Comparison of ENCODE assay signal across 2 cellular contexts in the genomic region with DNA sequence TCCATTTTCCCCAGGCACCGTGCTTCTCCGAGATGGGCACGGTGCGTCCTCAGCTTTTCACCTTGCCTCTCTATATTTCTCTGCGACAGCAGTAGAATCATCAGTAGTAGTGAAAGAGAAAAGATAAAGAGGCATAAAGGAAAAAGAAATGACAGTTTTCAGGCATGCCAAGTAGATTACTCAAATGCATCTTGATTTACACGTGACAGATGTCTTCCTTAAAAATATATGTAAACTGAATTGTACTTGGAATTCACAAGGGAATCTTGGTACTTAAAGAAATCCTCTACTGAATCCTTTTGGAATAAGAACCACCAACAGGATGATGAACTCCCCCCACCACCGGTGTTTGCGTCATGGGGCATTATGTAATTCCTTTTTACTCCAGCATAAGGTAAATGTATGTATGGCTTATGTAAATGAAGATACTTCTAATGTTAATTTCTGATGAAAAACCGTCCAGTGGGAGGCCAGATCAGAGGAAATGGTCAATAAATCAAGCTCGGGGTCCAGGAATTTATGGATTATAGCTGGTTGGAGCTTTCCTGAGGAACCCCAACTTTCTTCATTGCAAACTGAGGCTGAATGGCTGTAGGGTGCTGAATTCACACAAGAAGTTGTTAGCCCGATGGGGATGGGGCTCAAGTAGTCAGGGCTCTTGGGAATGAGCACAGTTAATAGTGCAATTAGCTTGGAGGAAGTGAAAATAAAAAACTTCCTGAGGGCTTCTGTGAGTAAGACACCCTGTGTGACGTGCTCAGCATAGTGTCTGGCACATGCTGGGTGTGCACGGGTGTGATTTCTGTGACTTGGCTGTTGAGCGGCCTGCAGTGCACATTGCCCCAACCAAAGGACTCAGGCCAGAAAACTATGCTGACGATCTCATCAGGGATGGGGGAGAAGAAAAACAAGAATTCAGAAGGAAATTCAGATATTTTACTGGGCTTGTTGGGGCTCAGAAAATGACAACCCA.
TF ChIP-seq lines count a peak whose summit lies in the region.

No MANE protein-coding gene starts in this region.

TF ChIP-seq in H1, 55 proteins besides CTCF, POLR2A, EP300 and RAD21:
- TF ChIP-seq CEBPB (IDR thresholded peaks at IDR 0.05; ENCODE audit: low read depth, low read length) (no peak), KDM1A (IDR thresholded peaks at IDR 0.05; ENCODE audit: borderline replicate concordance, low read length) (no peak), SP2 (IDR thresholded peaks at IDR 0.05; ENCODE audit: low read length) (no peak), CREB1 (IDR thresholded peaks at IDR 0.05) (no peak), BACH1 (IDR thresholded peaks at IDR 0.05; ENCODE audit: low read length) (no peak), RFX5 (IDR thresholded peaks at IDR 0.05; ENCODE audit: borderline replicate concordance, low read depth, low read length) (no peak), FOSL1 (IDR thresholded peaks at IDR 0.05; ENCODE audit: insufficient read depth, low read depth, low read length) (no peak), RNF2 (IDR thresholded peaks at IDR 0.05; ENCODE audit: borderline replicate concordance, low read depth, low read length, missing control alignments, poor library complexity, severe bottlenecking) (no peak), ZNF274 (IDR thresholded peaks at IDR 0.05; ENCODE audit: borderline replicate concordance, extremely low read depth, low read length) (no peak), JUN (IDR thresholded peaks at IDR 0.05; ENCODE audit: low read depth, low read length) (no peak), SIX5 (IDR thresholded peaks at IDR 0.05; ENCODE audit: low read depth, low read length) (no peak), SIN3A (conservative IDR thresholded peaks at IDR 0.05 in 1 of 2, IDR thresholded peaks at IDR 0.05 in 1 of 2; ENCODE audit: low read depth in 1 of 2, low read length in 2 of 2) (no peak), POU5F1 (IDR thresholded peaks at IDR 0.05; ENCODE audit: low read depth, low read length) (no peak), NRF1 (IDR thresholded peaks at IDR 0.05; ENCODE audit: low read depth, low read length) (no peak), BCL11A (IDR thresholded peaks at IDR 0.05; ENCODE audit: low read depth in 2 of 2, low read length in 2 of 2) (no peak)
- TF ChIP-seq, protein P1, sequence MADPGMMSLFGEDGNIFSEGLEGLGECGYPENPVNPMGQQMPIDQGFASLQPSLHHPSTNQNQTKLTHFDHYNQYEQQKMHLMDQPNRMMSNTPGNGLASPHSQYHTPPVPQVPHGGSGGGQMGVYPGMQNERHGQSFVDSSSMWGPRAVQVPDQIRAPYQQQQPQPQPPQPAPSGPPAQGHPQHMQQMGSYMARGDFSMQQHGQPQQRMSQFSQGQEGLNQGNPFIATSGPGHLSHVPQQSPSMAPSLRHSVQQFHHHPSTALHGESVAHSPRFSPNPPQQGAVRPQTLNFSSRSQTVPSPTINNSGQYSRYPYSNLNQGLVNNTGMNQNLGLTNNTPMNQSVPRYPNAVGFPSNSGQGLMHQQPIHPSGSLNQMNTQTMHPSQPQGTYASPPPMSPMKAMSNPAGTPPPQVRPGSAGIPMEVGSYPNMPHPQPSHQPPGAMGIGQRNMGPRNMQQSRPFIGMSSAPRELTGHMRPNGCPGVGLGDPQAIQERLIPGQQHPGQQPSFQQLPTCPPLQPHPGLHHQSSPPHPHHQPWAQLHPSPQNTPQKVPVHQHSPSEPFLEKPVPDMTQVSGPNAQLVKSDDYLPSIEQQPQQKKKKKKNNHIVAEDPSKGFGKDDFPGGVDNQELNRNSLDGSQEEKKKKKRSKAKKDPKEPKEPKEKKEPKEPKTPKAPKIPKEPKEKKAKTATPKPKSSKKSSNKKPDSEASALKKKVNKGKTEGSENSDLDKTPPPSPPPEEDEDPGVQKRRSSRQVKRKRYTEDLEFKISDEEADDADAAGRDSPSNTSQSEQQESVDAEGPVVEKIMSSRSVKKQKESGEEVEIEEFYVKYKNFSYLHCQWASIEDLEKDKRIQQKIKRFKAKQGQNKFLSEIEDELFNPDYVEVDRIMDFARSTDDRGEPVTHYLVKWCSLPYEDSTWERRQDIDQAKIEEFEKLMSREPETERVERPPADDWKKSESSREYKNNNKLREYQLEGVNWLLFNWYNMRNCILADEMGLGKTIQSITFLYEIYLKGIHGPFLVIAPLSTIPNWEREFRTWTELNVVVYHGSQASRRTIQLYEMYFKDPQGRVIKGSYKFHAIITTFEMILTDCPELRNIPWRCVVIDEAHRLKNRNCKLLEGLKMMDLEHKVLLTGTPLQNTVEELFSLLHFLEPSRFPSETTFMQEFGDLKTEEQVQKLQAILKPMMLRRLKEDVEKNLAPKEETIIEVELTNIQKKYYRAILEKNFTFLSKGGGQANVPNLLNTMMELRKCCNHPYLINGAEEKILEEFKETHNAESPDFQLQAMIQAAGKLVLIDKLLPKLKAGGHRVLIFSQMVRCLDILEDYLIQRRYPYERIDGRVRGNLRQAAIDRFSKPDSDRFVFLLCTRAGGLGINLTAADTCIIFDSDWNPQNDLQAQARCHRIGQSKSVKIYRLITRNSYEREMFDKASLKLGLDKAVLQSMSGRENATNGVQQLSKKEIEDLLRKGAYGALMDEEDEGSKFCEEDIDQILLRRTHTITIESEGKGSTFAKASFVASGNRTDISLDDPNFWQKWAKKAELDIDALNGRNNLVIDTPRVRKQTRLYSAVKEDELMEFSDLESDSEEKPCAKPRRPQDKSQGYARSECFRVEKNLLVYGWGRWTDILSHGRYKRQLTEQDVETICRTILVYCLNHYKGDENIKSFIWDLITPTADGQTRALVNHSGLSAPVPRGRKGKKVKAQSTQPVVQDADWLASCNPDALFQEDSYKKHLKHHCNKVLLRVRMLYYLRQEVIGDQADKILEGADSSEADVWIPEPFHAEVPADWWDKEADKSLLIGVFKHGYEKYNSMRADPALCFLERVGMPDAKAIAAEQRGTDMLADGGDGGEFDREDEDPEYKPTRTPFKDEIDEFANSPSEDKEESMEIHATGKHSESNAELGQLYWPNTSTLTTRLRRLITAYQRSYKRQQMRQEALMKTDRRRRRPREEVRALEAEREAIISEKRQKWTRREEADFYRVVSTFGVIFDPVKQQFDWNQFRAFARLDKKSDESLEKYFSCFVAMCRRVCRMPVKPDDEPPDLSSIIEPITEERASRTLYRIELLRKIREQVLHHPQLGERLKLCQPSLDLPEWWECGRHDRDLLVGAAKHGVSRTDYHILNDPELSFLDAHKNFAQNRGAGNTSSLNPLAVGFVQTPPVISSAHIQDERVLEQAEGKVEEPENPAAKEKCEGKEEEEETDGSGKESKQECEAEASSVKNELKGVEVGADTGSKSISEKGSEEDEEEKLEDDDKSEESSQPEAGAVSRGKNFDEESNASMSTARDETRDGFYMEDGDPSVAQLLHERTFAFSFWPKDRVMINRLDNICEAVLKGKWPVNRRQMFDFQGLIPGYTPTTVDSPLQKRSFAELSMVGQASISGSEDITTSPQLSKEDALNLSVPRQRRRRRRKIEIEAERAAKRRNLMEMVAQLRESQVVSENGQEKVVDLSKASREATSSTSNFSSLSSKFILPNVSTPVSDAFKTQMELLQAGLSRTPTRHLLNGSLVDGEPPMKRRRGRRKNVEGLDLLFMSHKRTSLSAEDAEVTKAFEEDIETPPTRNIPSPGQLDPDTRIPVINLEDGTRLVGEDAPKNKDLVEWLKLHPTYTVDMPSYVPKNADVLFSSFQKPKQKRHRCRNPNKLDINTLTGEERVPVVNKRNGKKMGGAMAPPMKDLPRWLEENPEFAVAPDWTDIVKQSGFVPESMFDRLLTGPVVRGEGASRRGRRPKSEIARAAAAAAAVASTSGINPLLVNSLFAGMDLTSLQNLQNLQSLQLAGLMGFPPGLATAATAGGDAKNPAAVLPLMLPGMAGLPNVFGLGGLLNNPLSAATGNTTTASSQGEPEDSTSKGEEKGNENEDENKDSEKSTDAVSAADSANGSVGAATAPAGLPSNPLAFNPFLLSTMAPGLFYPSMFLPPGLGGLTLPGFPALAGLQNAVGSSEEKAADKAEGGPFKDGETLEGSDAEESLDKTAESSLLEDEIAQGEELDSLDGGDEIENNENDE (IDR thresholded peaks at IDR 0.05; ENCODE audit: insufficient replicate concordance, low read length) = no peak

TF ChIP-seq in neural cell, 6 proteins besides CTCF, POLR2A, EP300 and RAD21:
- TF ChIP-seq MXI1 (conservative IDR thresholded peaks at IDR 0.05; ENCODE audit: poor library complexity, severe bottlenecking) (no peak), SMC3 (conservative IDR thresholded peaks at IDR 0.05; ENCODE audit: poor library complexity) (peak; percentile 23), TAF1 (IDR thresholded peaks at IDR 0.05; ENCODE audit: low read depth) (no peak), POLR2AphosphoS5 (IDR thresholded peaks at IDR 0.05) (peak; percentile 37), EZH2 (IDR thresholded peaks at IDR 0.05; ENCODE audit: borderline replicate concordance, insufficient read depth, low read length, poor library complexity, severe bottlenecking) (no peak)
- TF ChIP-seq, protein P2, sequence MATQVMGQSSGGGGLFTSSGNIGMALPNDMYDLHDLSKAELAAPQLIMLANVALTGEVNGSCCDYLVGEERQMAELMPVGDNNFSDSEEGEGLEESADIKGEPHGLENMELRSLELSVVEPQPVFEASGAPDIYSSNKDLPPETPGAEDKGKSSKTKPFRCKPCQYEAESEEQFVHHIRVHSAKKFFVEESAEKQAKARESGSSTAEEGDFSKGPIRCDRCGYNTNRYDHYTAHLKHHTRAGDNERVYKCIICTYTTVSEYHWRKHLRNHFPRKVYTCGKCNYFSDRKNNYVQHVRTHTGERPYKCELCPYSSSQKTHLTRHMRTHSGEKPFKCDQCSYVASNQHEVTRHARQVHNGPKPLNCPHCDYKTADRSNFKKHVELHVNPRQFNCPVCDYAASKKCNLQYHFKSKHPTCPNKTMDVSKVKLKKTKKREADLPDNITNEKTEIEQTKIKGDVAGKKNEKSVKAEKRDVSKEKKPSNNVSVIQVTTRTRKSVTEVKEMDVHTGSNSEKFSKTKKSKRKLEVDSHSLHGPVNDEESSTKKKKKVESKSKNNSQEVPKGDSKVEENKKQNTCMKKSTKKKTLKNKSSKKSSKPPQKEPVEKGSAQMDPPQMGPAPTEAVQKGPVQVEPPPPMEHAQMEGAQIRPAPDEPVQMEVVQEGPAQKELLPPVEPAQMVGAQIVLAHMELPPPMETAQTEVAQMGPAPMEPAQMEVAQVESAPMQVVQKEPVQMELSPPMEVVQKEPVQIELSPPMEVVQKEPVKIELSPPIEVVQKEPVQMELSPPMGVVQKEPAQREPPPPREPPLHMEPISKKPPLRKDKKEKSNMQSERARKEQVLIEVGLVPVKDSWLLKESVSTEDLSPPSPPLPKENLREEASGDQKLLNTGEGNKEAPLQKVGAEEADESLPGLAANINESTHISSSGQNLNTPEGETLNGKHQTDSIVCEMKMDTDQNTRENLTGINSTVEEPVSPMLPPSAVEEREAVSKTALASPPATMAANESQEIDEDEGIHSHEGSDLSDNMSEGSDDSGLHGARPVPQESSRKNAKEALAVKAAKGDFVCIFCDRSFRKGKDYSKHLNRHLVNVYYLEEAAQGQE (IDR thresholded peaks at IDR 0.05; ENCODE audit: borderline replicate concordance) = peak; percentile 83
